In genomic region chr19:52070496-52070895, GRCh38 we compare ENCODE assay signal across 19 cellular contexts. TPM values are rescaled to one million over a fixed set of nuclear protein-coding genes. Genes with fewer than 3 reads are reported as not detected.
A peak's percentile ranks its signal among the peaks of the same experiment; 100 is the strongest.
DNase-seq lines count a peak whose midpoint lies in the region; TF ChIP-seq lines count a peak whose summit lies in the region.
"Had no signal": no experiment of that assay in that cellular context is flagged by ENCODE, and none has a peak within 500 bp of the region (broad histone marks: within the 10 kb centered on the region; RNA-seq: fewer than 3 reads in every experiment).

No MANE protein-coding gene starts in this region.

- H3K4me2 ChIP-seq in BLaER1 = no peak overlapping the region
- H3K4me2 ChIP-seq: KMS-11 had no signal

- no peaks in the 10 kb centered on the region for H3K4me1 ChIP-seq in BLaER1
- H3K4me1 ChIP-seq: ascending aorta, colonic mucosa had no signal

- H3K9me3 ChIP-seq in BLaER1 = peaks cover 96% of the 10 kb centered on the region

- TF ChIP-seq CTCF in brain microvascular endothelial cell (IDR thresholded peaks at IDR 0.05; ENCODE audit: low read depth, low read length, missing control alignments) = no peak

- no peak overlapping the region for H3K9ac ChIP-seq in BLaER1
- H3K9ac ChIP-seq: KMS-11 had no signal

- peak; percentile 26 for DNase-seq in M059J (ENCODE audit: low read depth)
- DNase-seq in brain microvascular endothelial cell = peak; percentile 93
- DNase-seq in foreskin melanocyte = peak; percentile 54
- DNase-seq in epidermal melanocyte (ENCODE audit: insufficient read length, low spot score) = no peak
- DNase-seq in DMS79 (lab: John Stamatoyannopoulos, UW) = no peak
- no peak for DNase-seq in 8988T
- no peak for DNase-seq in NCI-H1694 treated with DMSO at 0.1 percent for 48 hours (lab: John Stamatoyannopoulos, UW)
- DNase-seq: activated CD4-positive, CD25-positive, alpha-beta regulatory T cell treated with anti-CD3 and anti-CD28 coated beads, Interleukin-2, amount 50 U/mL, for 72 hours; activated naive CD4-positive, alpha-beta T cell treated with anti-CD3 and anti-CD28 coated beads, Interleukin-2, amount 10 ng/mL, durations not matched to agents 7 days and 5 days; activated T-cell treated with anti-CD3 and anti-CD28 coated beads, Interleukin-2, amount 50 U/mL, for 24 hours; colonic mucosa; DMS 273 treated with DMSO at 0.1 percent for 48 hours; naive thymus-derived CD4-positive, alpha-beta T cell; NCI-H1930; NCI-H524 treated with DMSO at 0.1 percent for 48 hours; ovary had no signal

- H3K27me3 ChIP-seq in BLaER1 = no peaks in the 10 kb centered on the region
- H3K27me3 ChIP-seq in brain microvascular endothelial cell (replicated peaks) = no peaks in the 10 kb centered on the region
- H3K27me3 ChIP-seq: ascending aorta, colonic mucosa, ovary had no signal

- H3K4me3 ChIP-seq in BLaER1 (peak overlapping the region; percentile 12; the same call in 1 of the 2 replicates), brain microvascular endothelial cell (ENCODE audit: low read depth, low read length) (no peak overlapping the region)
- H3K4me3 ChIP-seq: ascending aorta, colonic mucosa, ovary had no signal

- no peaks in the 10 kb centered on the region for H4K20me1 ChIP-seq in BLaER1

- H3K36me3 ChIP-seq in BLaER1 = peaks cover 92% of the 10 kb centered on the region
- H3K36me3 ChIP-seq in brain microvascular endothelial cell (replicated peaks) = peaks cover 72% of the 10 kb centered on the region
- H3K36me3 ChIP-seq: ovary had no signal

- H3K27ac ChIP-seq in BLaER1 (no peak overlapping the region), brain microvascular endothelial cell (peak overlapping the region; percentile 85)
- H3K27ac ChIP-seq: ascending aorta, colonic mucosa, KMS-11, ovary had no signal

- in situ Hi-C loops in brain microvascular endothelial cell (cut with HindIII; ENCODE audit: low pct_ligation_motif_present, low sequenced_read_pairs) = no loop called here

RNA-seq across cellular contexts. Expression of gene ZNF432, which starts 21.9 kb away (rescaled TPM):
- 4.5 and 5.1 TPM in 2 replicates for total RNA-seq in M059J (2014; rRNA removed; shearing (Covaris generic))

RNA-seq across cellular contexts. Expression of gene ZNF841, which starts 25.1 kb away (rescaled TPM):
- total RNA-seq in M059J (2014; rRNA removed; shearing (Covaris generic)) = 18.4 and 33.3 TPM in 2 replicates

RNA-seq across cellular contexts. Expression of gene ZNF614, which starts 42.3 kb away (rescaled TPM):
- total RNA-seq in M059J (2014; rRNA removed; shearing (Covaris generic)) = 8.5 and 16.3 TPM in 2 replicates

Comparison
In these comparisons a context has a peak if more than half of its experiments do, and no peak if none do; other contexts are left out.
1. DNase-seq: peak in M059J (single experiment), brain microvascular endothelial cell (single experiment) and foreskin melanocyte (single experiment); none in epidermal melanocyte (single experiment), DMS79 (single experiment), 8988T (single experiment) and NCI-H1694 treated with DMSO at 0.1 percent for 48 hours (single experiment).